Comparison of ENCODE assay signal across 24 cellular contexts in genomic region chr14:90558041-90558982, GRCh38.
DNase-seq lines count a peak whose midpoint lies in the region; ATAC-seq and TF ChIP-seq lines count a peak whose summit lies in the region.
"Had no signal": no experiment of that assay in that cellular context is flagged by ENCODE, and none has a peak within 500 bp of the region (broad histone marks: within the 10 kb centered on the region; RNA-seq: fewer than 3 reads in every experiment).

No MANE protein-coding gene starts in this region.

- H3K36me3 Mint-ChIP-seq in Caco-2 (ENCODE audit: insufficient read depth, unreplicated experiment), result no peaks in the 10 kb centered on the region
- H3K36me3 Mint-ChIP-seq: IgD-negative memory B cell had no signal

- ATAC-seq in left cardiac atrium, result no peak
- no peak for ATAC-seq in lower lobe of right lung
- ATAC-seq in HG03159 (IDR thresholded peaks at IDR 0.05; ENCODE audit: unreplicated experiment), result no peak
- ATAC-seq: PC-3 had no signal

- H3K27me3 Mint-ChIP-seq in Caco-2 (ENCODE audit: insufficient read depth, unreplicated experiment), result no peaks in the 10 kb centered on the region
- H3K27me3 Mint-ChIP-seq: CD4-positive, alpha-beta T cell; IgD-negative memory B cell had no signal

- H3K4me3 Mint-ChIP-seq in Caco-2 (ENCODE audit: unreplicated experiment), result no peak overlapping the region
- H3K4me3 Mint-ChIP-seq: CD4-positive, alpha-beta T cell; IgD-negative memory B cell had no signal

- BruUV-seq in Caco-2 (replicated peaks; lab: Mats Ljungman, UMichigan), result no TSS peak

- H3K9ac ChIP-seq in colonic mucosa (ENCODE audit: low read depth in 2 of 2, low read length in 2 of 2), result no peak overlapping the region
- H3K9ac ChIP-seq: KMS-11 had no signal

- POLR2A ChIA-PET in Caco-2 (lab: Charles Lee), result no interaction called here

- no peaks in the 10 kb centered on the region for H3K27me3 ChIP-seq in right atrium auricular region
- no peaks in the 10 kb centered on the region for H3K27me3 ChIP-seq in Caco-2 (replicated peaks; ENCODE audit: control insufficient read depth, insufficient read depth, low read length)
- H3K27me3 ChIP-seq in lower lobe of right lung (ENCODE audit: low read depth), result no peaks in the 10 kb centered on the region
- no peaks in the 10 kb centered on the region for H3K27me3 ChIP-seq in stomach
- H3K27me3 ChIP-seq in colonic mucosa, result no peaks in the 10 kb centered on the region

- H3K36me3 ChIP-seq in right atrium auricular region (peaks cover 11% of the 10 kb centered on the region), Caco-2 (ENCODE audit: control insufficient read depth, insufficient read depth, low read length) (no peaks in the 10 kb centered on the region), lower lobe of right lung (no peaks in the 10 kb centered on the region), stomach (peaks cover 0 to 9% (median 4%) of the 10 kb centered on the region in 4 donors), colonic mucosa (no peaks in the 10 kb centered on the region)

- CTCF ChIA-PET in Caco-2 (lab: Charles Lee), result no interaction called here

- TF ChIP-seq POLR2A in stomach (IDR thresholded peaks at IDR 0.05), result no peak

- WGBS in stomach, 5 donors, result 46 to 75% (median 64%) methylated on average over 24 to 30 of the region's 30 CpGs

- intact Hi-C loops in left cardiac atrium (cut with DNase I) (no loop called here), Caco-2 (cut with micrococcal nuclease; ENCODE audit: unreplicated experiment) (no loop called here), lower lobe of right lung (cut with DNase I) (no loop called here), stomach (cut with DNase I; ENCODE audit: low total_unique reads) (no loop called here), colonic mucosa (cut with DNase I) (no loop called here)

- DNase-seq in left cardiac atrium (peak; percentile 36), right atrium auricular region (ENCODE audit: low spot score) (no peak), Caco-2 (no peak), lower lobe of right lung (peak; percentile 26), stomach (peak; percentile 29), colonic mucosa (no peak)
- DNase-seq in activated naive CD4-positive, alpha-beta T cell treated with Interleukin-2 at 50 U/mL for 16 hours, result no peak
- DNase-seq: 8988T; ACHN; CD4-positive, alpha-beta T cell; DMS53; GOT3; HCEC 1CT; MM.1S; NCI-H2029 treated with DMSO at 0.1 percent for 48 hours; NCI-H446 treated with DMSO at 0.1 percent for 48 hours; NCI-H526; NCI-H82; NK-92 treated with Interleukin-12 subunit alpha and Interleukin-12 subunit beta, amount 100 ng/mL, for 24 hours; PC-3; SHP77 had no signal

- peak overlapping the region; percentile 23 for H3K27ac Mint-ChIP-seq in Caco-2 (ENCODE audit: unreplicated experiment)
- H3K27ac Mint-ChIP-seq: CD4-positive, alpha-beta T cell; IgD-negative memory B cell had no signal

- TF ChIP-seq EP300 in stomach (IDR thresholded peaks at IDR 0.05), result no peak

- H3K4me1 ChIP-seq in right atrium auricular region (peaks cover 0 to 24% of the 10 kb centered on the region in 2 donors), Caco-2 (peaks cover 13% of the 10 kb centered on the region; the same call in 1 of the 2 replicates), lower lobe of right lung (no peaks in the 10 kb centered on the region), stomach (peaks cover 12 to 52% (median 31%) of the 10 kb centered on the region in 4 donors), colonic mucosa (no peaks in the 10 kb centered on the region)

- TF ChIP-seq CTCF in right atrium auricular region (IDR thresholded peaks at IDR 0.05) (no peak), Caco-2 (IDR thresholded peaks at IDR 0.05; ENCODE audit: insufficient read depth in 1 of 2, low read depth in 1 of 2, low read length in 1 of 2, severe bottlenecking in 1 of 2, unreplicated experiment in 1 of 2) (no peak), lower lobe of right lung (IDR thresholded peaks at IDR 0.05) (no peak), stomach (IDR thresholded peaks at IDR 0.05) (no peak), colonic mucosa (IDR thresholded peaks at IDR 0.05) (no peak)

- H3K9me3 ChIP-seq in right atrium auricular region (no peaks in the 10 kb centered on the region), Caco-2 (no peaks in the 10 kb centered on the region), lower lobe of right lung (no peaks in the 10 kb centered on the region), stomach (no peaks in the 10 kb centered on the region), colonic mucosa (no peaks in the 10 kb centered on the region)

- H3K9me3 Mint-ChIP-seq in Caco-2 (ENCODE audit: unreplicated experiment), result no peaks in the 10 kb centered on the region
- H3K9me3 Mint-ChIP-seq: CD4-positive, alpha-beta T cell had no signal

- no peak overlapping the region for H3K4me3 ChIP-seq in right atrium auricular region
- H3K4me3 ChIP-seq in Caco-2 (ENCODE audit: low read depth, low read length), result no peak overlapping the region
- H3K4me3 ChIP-seq in lower lobe of right lung, result no peak overlapping the region
- no peak overlapping the region for H3K4me3 ChIP-seq in stomach
- no peak overlapping the region for H3K4me3 ChIP-seq in colonic mucosa

- H3K4me1 Mint-ChIP-seq in Caco-2 (ENCODE audit: low read depth, unreplicated experiment), result no peaks in the 10 kb centered on the region
- H3K4me1 Mint-ChIP-seq: IgD-negative memory B cell had no signal

- H3K27ac ChIP-seq in right atrium auricular region, result no peak overlapping the region
- no peak overlapping the region for H3K27ac ChIP-seq in lower lobe of right lung
- no peak overlapping the region for H3K27ac ChIP-seq in stomach
- no peak overlapping the region for H3K27ac ChIP-seq in colonic mucosa
- H3K27ac ChIP-seq: KMS-11 had no signal

Comparison
In these comparisons a context has a peak if more than half of its experiments do, and no peak if none do; other contexts are left out.
1. DNase-seq: peak in left cardiac atrium (single experiment), lower lobe of right lung (single experiment) and stomach (single experiment); none in right atrium auricular region (single experiment), Caco-2 (0 of 2), colonic mucosa (single experiment) and activated naive CD4-positive, alpha-beta T cell treated with Interleukin-2 at 50 U/mL for 16 hours (single experiment).